25 cellular contexts compared by ENCODE assay signal in the genomic region with DNA sequence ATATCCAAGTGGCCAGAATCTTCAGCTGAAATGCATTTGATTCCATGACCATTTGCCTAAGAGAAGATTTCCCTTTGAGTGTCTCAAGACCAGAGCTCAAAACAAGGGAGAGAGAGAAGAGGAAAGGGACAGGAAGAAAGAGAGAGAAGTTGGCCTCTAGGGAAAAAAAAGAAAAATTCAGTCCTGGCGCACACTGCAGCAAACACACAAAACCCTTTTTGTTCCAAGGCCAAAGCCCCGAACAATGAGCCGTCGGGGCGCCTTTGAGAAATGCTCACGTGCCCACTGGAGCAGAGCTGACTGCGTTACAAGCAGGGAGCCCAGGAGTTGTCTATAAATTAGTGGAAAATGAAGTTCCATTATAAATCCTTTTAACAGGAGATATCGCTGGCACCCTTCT. TPM values are rescaled to one million over a fixed set of nuclear protein-coding genes. Genes with fewer than 3 reads are reported as not detected.
DNase-seq lines count a peak whose midpoint lies in the region; ATAC-seq lines count a peak whose summit lies in the region.
"Had no signal": no experiment of that assay in that cellular context is flagged by ENCODE, and none has a peak within 500 bp of the region (broad histone marks: within the 10 kb centered on the region; RNA-seq: fewer than 3 reads in every experiment).

No MANE protein-coding gene starts in this region.

- in situ Hi-C loops in G401 (cut with HindIII; ENCODE audit: low sequenced_read_pairs) = no loop called here

- ATAC-seq in GM21367 (IDR thresholded peaks at IDR 0.05; ENCODE audit: unreplicated experiment) = no peak
- no peak for ATAC-seq in left colon
- ATAC-seq: HCT116; stimulated activated memory B cell treated with anti-CD40 and anti-IgM and Interleukin-4, amounts not matched to agents 10 μg/mL and 1 μg/mL and 100 μg/mL, for 72 hours had no signal

- H3K4me1 Mint-ChIP-seq in CD4-positive, alpha-beta memory T cell = no peaks in the 10 kb centered on the region
- H3K4me1 Mint-ChIP-seq: activated B cell treated with CpG ODN at 0.5 μM for 24 hours; activated naive CD4-positive, alpha-beta T cell treated with anti-CD3 and anti-CD28 coated beads, Interleukin-2, amount 10 ng/mL, durations not matched to agents 7 days and 5 days; immature natural killer cell; stimulated activated memory B cell treated with anti-CD40 and anti-IgM and Interleukin-4, amounts not matched to agents 10 μg/mL and 1 μg/mL and 100 μg/mL, for 72 hours had no signal

- H3K27ac ChIP-seq in caudate nucleus (ENCODE audit: low read depth, low read length) (peak overlapping the region; percentile 90), layer of hippocampus (ENCODE audit: low read depth, low read length) (peak overlapping the region; percentile 84)
- H3K27ac ChIP-seq in CD4-positive, alpha-beta memory T cell (ENCODE audit: low read depth, low read length) = no peak overlapping the region
- H3K27ac ChIP-seq: C4-2B, neutrophil, thoracic aorta had no signal

- DNase-seq in G401 (ENCODE audit: low spot score) = peak; percentile 13
- peak in 56 of 61 donors; percentile 7 to 84 (median 60) for DNase-seq in caudate nucleus (lab: John Stamatoyannopoulos, UW)
- DNase-seq in putamen (ENCODE audit: low spot score) = peak; percentile 88
- DNase-seq in left colon = no peak
- no peak for DNase-seq in UCSD-AML1 (lab: John Stamatoyannopoulos, UW; ENCODE audit: unreplicated experiment)
- DNase-seq in CD4-positive, alpha-beta memory T cell = no peak
- DNase-seq: ACHN; activated B cell treated with CpG ODN at 0.5 μM for 24 hours; activated naive CD4-positive, alpha-beta T cell treated with anti-CD3 and anti-CD28 coated beads, Interleukin-2, amount 10 ng/mL, durations not matched to agents 7 days and 5 days; aorta; immature natural killer cell; NCI-H510A treated with DMSO at 0.1 percent for 48 hours; NK-92 treated with Interleukin-12 subunit alpha and Interleukin-12 subunit beta, amount 100 ng/mL, for 24 hours; SHP77; stimulated activated CD4-positive, alpha-beta T cell treated with anti-CD3 and anti-CD28 coated beads, Interleukin-4, amount 100 ng/mL, for 1 hour; T1000 had no signal

- H3K4me3 ChIP-seq in CD4-positive, alpha-beta memory T cell (ENCODE audit: low read length in 2 of 2) = no peak overlapping the region
- H3K4me3 ChIP-seq: thoracic aorta had no signal

- CTCF ChIA-PET in CD4-positive, alpha-beta memory T cell (lab: Charles Lee; ENCODE audit: partially characterized antibody) = no interaction called here

- H3K9me3 Mint-ChIP-seq in CD4-positive, alpha-beta memory T cell = peaks cover 0 to 7% (median 1%) of the 10 kb centered on the region in 8 donors
- H3K9me3 Mint-ChIP-seq: activated B cell treated with CpG ODN at 0.5 μM for 24 hours; stimulated activated memory B cell treated with anti-CD40 and anti-IgM and Interleukin-4, amounts not matched to agents 10 μg/mL and 1 μg/mL and 100 μg/mL, for 72 hours had no signal

- no peak overlapping the region for H3K4me3 Mint-ChIP-seq in CD4-positive, alpha-beta memory T cell
- H3K4me3 Mint-ChIP-seq: activated B cell treated with CpG ODN at 0.5 μM for 24 hours; activated naive CD4-positive, alpha-beta T cell treated with anti-CD3 and anti-CD28 coated beads, Interleukin-2, amount 10 ng/mL, durations not matched to agents 7 days and 5 days; activated T-helper 1 cell treated with anti-CD3 and anti-CD28 coated beads, Interleukin-12 subunit alpha, Interleukin-12 subunit beta, Interleukin-2, Interleukin-4 antibody, amounts not matched to agents 30 ng/mL and 10 ng/mL and 1 ng/mL, durations not matched to agents 14 hours and 24 hours and 36 hours; immature natural killer cell; stimulated activated memory B cell treated with anti-CD40 and anti-IgM and Interleukin-4, amounts not matched to agents 10 μg/mL and 1 μg/mL and 100 μg/mL, for 72 hours had no signal

- H3K36me3 ChIP-seq in CD4-positive, alpha-beta memory T cell (ENCODE audit: insufficient read depth, low read length) = no peaks in the 10 kb centered on the region
- H3K36me3 ChIP-seq: neutrophil, thoracic aorta had no signal

- no peaks in the 10 kb centered on the region for H3K4me1 ChIP-seq in CD4-positive, alpha-beta memory T cell (ENCODE audit: insufficient read depth, low read length)

- H3K36me3 Mint-ChIP-seq in CD4-positive, alpha-beta memory T cell = no peaks in the 10 kb centered on the region
- H3K36me3 Mint-ChIP-seq: activated naive CD4-positive, alpha-beta T cell treated with anti-CD3 and anti-CD28 coated beads, Interleukin-2, amount 10 ng/mL, durations not matched to agents 7 days and 5 days; immature natural killer cell; stimulated activated memory B cell treated with anti-CD40 and anti-IgM and Interleukin-4, amounts not matched to agents 10 μg/mL and 1 μg/mL and 100 μg/mL, for 72 hours had no signal

- no peaks in the 10 kb centered on the region for H3K27me3 ChIP-seq in layer of hippocampus (ENCODE audit: control insufficient read depth, insufficient read depth, low read length)
- H3K27me3 ChIP-seq in CD4-positive, alpha-beta memory T cell (ENCODE audit: insufficient read depth, low read length) = no peaks in the 10 kb centered on the region
- H3K27me3 ChIP-seq: neutrophil had no signal

- intact Hi-C loops in left colon (cut with DNase I, micrococcal nuclease) = no loop called here
- intact Hi-C loops in CD4-positive, alpha-beta memory T cell (cut with micrococcal nuclease) = no loop called here

- H3K9me3 ChIP-seq in CD4-positive, alpha-beta memory T cell (ENCODE audit: control insufficient read depth in 1 of 2, low read length in 2 of 2) = no peaks in the 10 kb centered on the region
- H3K9me3 ChIP-seq: neutrophil, thoracic aorta had no signal

- POLR2A ChIA-PET in CD4-positive, alpha-beta memory T cell (lab: Charles Lee; ENCODE audit: partially characterized antibody) = no interaction called here

- peaks cover 0 to 5% of the 10 kb centered on the region in 2 donors for H3K27me3 Mint-ChIP-seq in CD4-positive, alpha-beta memory T cell
- H3K27me3 Mint-ChIP-seq: activated naive CD4-positive, alpha-beta T cell treated with anti-CD3 and anti-CD28 coated beads, Interleukin-2, amount 10 ng/mL, durations not matched to agents 7 days and 5 days had no signal

- H3K27ac Mint-ChIP-seq in CD4-positive, alpha-beta memory T cell = no peak overlapping the region
- H3K27ac Mint-ChIP-seq: activated B cell treated with CpG ODN at 0.5 μM for 24 hours; activated naive CD4-positive, alpha-beta T cell treated with anti-CD3 and anti-CD28 coated beads, Interleukin-2, amount 10 ng/mL, durations not matched to agents 7 days and 5 days; activated T-helper 1 cell treated with anti-CD3 and anti-CD28 coated beads, Interleukin-12 subunit alpha, Interleukin-12 subunit beta, Interleukin-2, Interleukin-4 antibody, amounts not matched to agents 30 ng/mL and 10 ng/mL and 1 ng/mL, durations not matched to agents 14 hours and 24 hours and 36 hours; immature natural killer cell; stimulated activated memory B cell treated with anti-CD40 and anti-IgM and Interleukin-4, amounts not matched to agents 10 μg/mL and 1 μg/mL and 100 μg/mL, for 72 hours had no signal

RNA-seq across cellular contexts. Expression of a gene that starts 32.0 kb away (rescaled TPM):
- not detected in 2 replicates for total RNA-seq in G401 (2014; rRNA removed; shearing (Covaris generic))
- 1 to 10 TPM; 2.0 to 5.8 TPM for total RNA-seq in left colon
- total RNA-seq in CD4-positive, alpha-beta memory T cell = not detected
- polyA plus RNA-seq in CD4-positive, alpha-beta memory T cell = not detected
- total RNA-seq: activated B cell treated with CpG ODN at 0.5 μM for 24 hours; activated T-helper 1 cell treated with anti-CD3 and anti-CD28 coated beads, Interleukin-12 subunit alpha, Interleukin-12 subunit beta, Interleukin-2, Interleukin-4 antibody, amounts not matched to agents 30 ng/mL and 10 ng/mL and 1 ng/mL, durations not matched to agents 14 hours and 24 hours and 36 hours; MCF 10A had no signal
- polyA plus RNA-seq: immature natural killer cell had no signal

Comparison
In these comparisons a context has a peak if more than half of its experiments do, and no peak if none do; other contexts are left out.
1. DNase-seq: peak in G401 (single experiment), caudate nucleus (56 of 61) and putamen (single experiment); none in left colon (0 of 2), UCSD-AML1 (single experiment) and CD4-positive, alpha-beta memory T cell (0 of 5).